8 cellular contexts compared by ENCODE assay signal in the genomic region with DNA sequence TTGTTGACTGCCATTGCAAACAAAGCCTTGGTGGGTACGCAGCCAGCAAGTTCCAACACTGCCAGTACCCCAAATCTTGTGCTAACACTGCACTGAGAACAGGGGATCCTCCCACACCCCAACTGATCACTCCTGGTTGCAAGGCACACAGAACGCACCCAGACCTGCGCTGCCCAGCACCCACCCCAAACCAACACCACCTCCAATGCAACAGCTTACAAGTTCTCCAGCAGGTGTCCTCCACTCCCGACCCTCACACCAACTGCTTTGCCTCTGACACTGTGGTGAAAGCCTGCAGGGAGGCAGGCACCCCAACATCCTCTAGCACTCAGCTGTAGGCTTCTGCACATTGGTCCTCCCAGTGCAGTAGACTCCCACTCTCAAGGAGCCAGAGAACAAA. TPM values are rescaled to one million over a fixed set of nuclear protein-coding genes. Genes with fewer than 3 reads are reported as not detected.
"Had no signal": no experiment of that assay in that cellular context is flagged by ENCODE, and none has a peak within 500 bp of the region (broad histone marks: within the 10 kb centered on the region; RNA-seq: fewer than 3 reads in every experiment).

No MANE protein-coding gene starts in this region.

- DNase-seq: GM23248, GOT3, H9, HCEC 1CT, IMR-90, KG1 had no signal

- H3K9ac ChIP-seq: GM23248 had no signal

- FAIRE-seq: HTR-8/SVneo, K562 had no signal

- H3K27ac ChIP-seq: GM23248 had no signal

- ATAC-seq: K562 had no signal

- H3K4me3 ChIP-seq: GM23248, K562 had no signal

RNA-seq across cellular contexts. Expression of a gene that starts 39.3 kb away (rescaled TPM):
- total RNA-seq: GM23248, H9 had no signal
- polyA plus RNA-seq: IMR-90 had no signal
